Comparison of ENCODE assay signal across 13 cellular contexts in the genomic region with DNA sequence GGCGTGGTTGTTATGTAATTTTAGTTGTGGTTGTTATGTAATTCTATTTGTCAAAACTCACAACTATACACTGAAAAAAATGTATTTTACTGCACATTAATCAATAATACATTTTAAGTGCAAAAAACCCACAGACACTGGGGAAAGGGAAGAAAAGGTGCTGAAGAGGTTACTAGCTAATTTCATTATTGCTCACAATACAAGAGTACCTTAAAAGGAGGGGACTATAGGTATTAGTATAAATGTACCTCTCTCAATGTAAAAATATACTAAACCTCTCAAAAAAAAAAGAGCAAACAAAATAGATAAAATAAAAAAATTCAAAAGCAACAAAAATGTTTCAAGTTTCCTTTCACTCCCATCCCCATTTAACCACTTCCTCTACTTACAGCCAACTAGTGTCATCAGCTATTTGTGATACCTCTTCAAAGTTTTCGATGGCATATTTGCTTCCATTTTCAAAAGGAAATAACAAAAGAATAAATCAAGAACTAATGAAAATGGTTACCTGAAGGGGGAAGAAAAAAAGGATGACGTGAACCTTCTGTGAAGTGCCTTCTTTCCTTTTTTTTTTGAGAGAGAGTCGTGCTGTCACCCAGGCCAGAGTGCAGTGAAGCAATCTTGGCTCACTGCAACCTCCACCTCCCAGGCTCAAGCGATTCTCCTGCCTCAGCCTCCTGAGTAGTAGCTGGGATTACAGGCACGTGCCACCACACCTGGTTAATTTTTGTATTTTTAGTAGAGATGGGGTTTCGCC. TPM values are rescaled to one million over a fixed set of nuclear protein-coding genes. Genes with fewer than 3 reads are reported as not detected.
DNase-seq lines count a peak whose midpoint lies in the region; ATAC-seq, FAIRE-seq and TF ChIP-seq lines count a peak whose summit lies in the region.
"Had no signal": no experiment of that assay in that cellular context is flagged by ENCODE, and none has a peak within 500 bp of the region (broad histone marks: within the 10 kb centered on the region; RNA-seq: fewer than 3 reads in every experiment).

No MANE protein-coding gene starts in this region.

- H3K4me1 ChIP-seq in CD8-positive, alpha-beta T cell (ENCODE audit: insufficient read depth, low read length) = peaks cover 39% of the 10 kb centered on the region
- H3K4me1 ChIP-seq in K562 (replicated peaks in 1 of 2; ENCODE audit: control insufficient read depth in 2 of 2, insufficient read depth in 2 of 2, low read length in 2 of 2) = peaks cover 8 to 28% of the 10 kb centered on the region in 2 experiments
- H3K4me1 ChIP-seq in osteoblast (ENCODE audit: insufficient read depth, low read length) = no peaks in the 10 kb centered on the region
- H3K4me1 ChIP-seq in right cardiac atrium (ENCODE audit: control insufficient read depth, insufficient read depth, low read length) = peaks cover 2% of the 10 kb centered on the region
- no peaks in the 10 kb centered on the region for H3K4me1 ChIP-seq in prostate gland (replicated peaks)

- peak overlapping the region; percentile 88 for H3K27ac Mint-ChIP-seq in CD8-positive, alpha-beta T cell

- H3K4me3 Mint-ChIP-seq in CD8-positive, alpha-beta T cell = peak overlapping the region; percentile 55

- WGBS in K562 (ENCODE audit: insufficient coverage, low coverage, missing lambda C conversion rate) = 21% methylated on average over 7 of the region's 7 CpGs
- 79% methylated on average over 7 of the region's 7 CpGs for WGBS in right cardiac atrium
- 85% methylated on average over 7 of the region's 7 CpGs for WGBS in prostate gland

- ATAC-seq in CD8-positive, alpha-beta T cell = peak; percentile 79
- peak; percentile 13 for ATAC-seq in K562
- no peak for ATAC-seq in GM21576 (IDR thresholded peaks at IDR 0.05; ENCODE audit: unreplicated experiment)
- no peak for ATAC-seq in right cardiac atrium

- TF ChIP-seq POLR2A in NB4 (IDR thresholded peaks at IDR 0.05; ENCODE audit: extremely low read depth, insufficient read length) (no peak), K562 (conservative IDR thresholded peaks at IDR 0.05) (0 out of 2 replicates have a peak, but pooled peaks have one; percentile 38), prostate gland (IDR thresholded peaks at IDR 0.05) (no peak)

- intact Hi-C loops in CD8-positive, alpha-beta T cell (cut with DNase I, micrococcal nuclease) = loop anchor here in 1 of 2 experiments (2.0 kb wide), 1 partner anchor 15 kb away; no protein-coding TSS in a partner anchor
- intact Hi-C loops in K562 (cut with micrococcal nuclease) (no loop called here), right cardiac atrium (cut with DNase I) (no loop called here), prostate gland (cut with DNase I) (no loop called here)

- peaks cover 66% of the 10 kb centered on the region for H3K4me1 Mint-ChIP-seq in CD8-positive, alpha-beta T cell (ENCODE audit: low read depth)

- in situ Hi-C loops in K562 (cut with MboI) = no loop called here

- H3K9me3 Mint-ChIP-seq in CD8-positive, alpha-beta T cell = peaks cover 7% of the 10 kb centered on the region

- H3K36me3 ChIP-seq in CD8-positive, alpha-beta T cell (ENCODE audit: insufficient read depth, low read length) = no peaks in the 10 kb centered on the region
- H3K36me3 ChIP-seq in K562 (ENCODE audit: control insufficient read depth, insufficient read depth, low read length) (peaks cover 33% of the 10 kb centered on the region), osteoblast (ENCODE audit: insufficient read depth, low read length) (peaks cover 3% of the 10 kb centered on the region), prostate gland (no peaks in the 10 kb centered on the region)

- H3K27me3 Mint-ChIP-seq in CD8-positive, alpha-beta T cell (ENCODE audit: low read depth) = no peaks in the 10 kb centered on the region

- no peaks in the 10 kb centered on the region for H3K9me3 ChIP-seq in CD8-positive, alpha-beta T cell (ENCODE audit: low read length)
- H3K9me3 ChIP-seq in K562 (replicated peaks; ENCODE audit: control insufficient read depth, insufficient read depth, low read depth, low read length) (peaks cover 4% of the 10 kb centered on the region; the same call in 1 of the 2 replicates), osteoblast (ENCODE audit: low read depth, low read length) (no peaks in the 10 kb centered on the region), right cardiac atrium (ENCODE audit: control insufficient read depth, low read length) (no peaks in the 10 kb centered on the region), prostate gland (no peaks in the 10 kb centered on the region)

- peak in 1 of 7 experiments; percentile 25 for DNase-seq in CD8-positive, alpha-beta T cell
- no peak for DNase-seq in GM19239 (ENCODE audit: insufficient read length, low spot score)
- peak; percentile 52 for DNase-seq in NB4 (ENCODE audit: low read depth)
- no peak for DNase-seq in K562 (ENCODE audit: extremely low read depth in 1 of 4, low spot score in 3 of 4)
- no peak for DNase-seq in osteoblast (ENCODE audit: insufficient read length, low spot score, missing footprints)
- DNase-seq in right cardiac atrium = no peak
- DNase-seq in prostate gland (ENCODE audit: low spot score) = no peak
- DNase-seq: Caco-2; stimulated activated CD4-positive, alpha-beta T cell treated with anti-CD3 and anti-CD28 coated beads, Interleukin-4, amount 100 ng/mL, for 4 hours had no signal

- H3K4me2 ChIP-seq in K562 (ENCODE audit: insufficient read depth, low read length) (peak overlapping the region; percentile 42), osteoblast (ENCODE audit: insufficient read depth, low read length) (no peak overlapping the region)

- H4K20me1 ChIP-seq in K562 (replicated peaks; ENCODE audit: control insufficient read depth, insufficient read depth, low read length) (no peaks in the 10 kb centered on the region), osteoblast (ENCODE audit: insufficient read depth, low read length) (peaks cover 23% of the 10 kb centered on the region)

- CTCF ChIA-PET in CD8-positive, alpha-beta T cell (lab: Charles Lee) = interaction anchor here (0.6 to 1.9 kb wide), 5 partner anchors 9 to 107 kb away, joined by 3 to 6 read pairs (median 4); partner anchors contain the start of genes NOL7 and SIRT5
- CTCF ChIA-PET in K562 (lab: Yijun Ruan, JAX; ENCODE audit: low intra/inter-chr PET ratio) = no interaction called here

- H2AFZ ChIP-seq in K562 (ENCODE audit: low read depth, low read length) (no peak overlapping the region), osteoblast (ENCODE audit: low read length) (no peak overlapping the region)

- H3K79me2 ChIP-seq in K562 (ENCODE audit: control insufficient read depth, insufficient read depth, low read length) (peaks cover 97% of the 10 kb centered on the region), osteoblast (ENCODE audit: insufficient read depth, low read length) (peaks cover 90% of the 10 kb centered on the region)

- H3K27ac ChIP-seq in CD8-positive, alpha-beta T cell (ENCODE audit: low read depth, low read length) = peak overlapping the region; percentile 26
- peak overlapping the region; percentile 81; the same call in 2 of the 3 replicates for H3K27ac ChIP-seq in K562 (ENCODE audit: extremely low read depth, low read depth, low read length)
- H3K27ac ChIP-seq in osteoblast (ENCODE audit: low read depth, low read length) = no peak overlapping the region
- no peak overlapping the region for H3K27ac ChIP-seq in right cardiac atrium (ENCODE audit: low read length)
- H3K27ac ChIP-seq in prostate gland = no peak overlapping the region

- no peaks in the 10 kb centered on the region for H3K9me1 ChIP-seq in K562 (ENCODE audit: control insufficient read depth, insufficient read depth, low read length)

- peaks cover 11% of the 10 kb centered on the region for H3K36me3 Mint-ChIP-seq in CD8-positive, alpha-beta T cell

- H3K4me3 ChIP-seq in CD8-positive, alpha-beta T cell (ENCODE audit: low read depth, low read length) = no peak overlapping the region
- H3K4me3 ChIP-seq in NB4 (ENCODE audit: low read depth, low read length) (no peak overlapping the region), K562 (no peak overlapping the region), osteoblast (ENCODE audit: insufficient read depth, low read length) (no peak overlapping the region), right cardiac atrium (ENCODE audit: low read length) (no peak overlapping the region), prostate gland (no peak overlapping the region)
- H3K4me3 ChIP-seq: lung had no signal

- POLR2A ChIA-PET in CD8-positive, alpha-beta T cell (lab: Charles Lee) = interaction anchor here (0.7 to 1.4 kb wide), 3 partner anchors 20 to 66 kb away, joined by 3 to 5 read pairs (median 4); partner anchors contain the start of gene NOL7
- POLR2A ChIA-PET in K562 (lab: Yijun Ruan, JAX) = interaction anchor here (0.6 to 1.8 kb wide), 6 partner anchors 9 to 112 kb away, joined by 3 to 9 read pairs (median 4); partner anchors contain the start of gene NOL7

- H3K9ac ChIP-seq in K562 (ENCODE audit: insufficient read depth in 1 of 2, low read depth in 2 of 2, low read length in 2 of 2) = peak overlapping the region in 1 of 2 experiments; percentile 35; a peak in 1 of 4 replicates

- TF ChIP-seq RAD21 in K562 (CRISPR knock-in tag; conservative IDR thresholded peaks at IDR 0.05 in 1 of 2, IDR thresholded peaks at IDR 0.05 in 1 of 2) = no peak

- FAIRE-seq in GM19239 (lab: Jason Lieb, UNC) = peak; percentile 60
- no peak for FAIRE-seq in K562 (lab: Jason Lieb, UNC)
- FAIRE-seq: H54, TTC549 had no signal

- no peak for TF ChIP-seq CTCF in CD8-positive, alpha-beta T cell (IDR thresholded peaks at IDR 0.05)
- TF ChIP-seq CTCF in NB4 (IDR thresholded peaks at IDR 0.05; ENCODE audit: low read depth, low read length) = no peak
- TF ChIP-seq CTCF in K562 (IDR thresholded peaks at IDR 0.05 in 2 of 3, conservative IDR thresholded peaks at IDR 0.05 in 1 of 3; ENCODE audit: insufficient read depth in 2 of 3, low read depth in 1 of 3, low read length in 3 of 3) = no peak
- TF ChIP-seq CTCF in osteoblast (IDR thresholded peaks at IDR 0.05; ENCODE audit: extremely low read depth, low read depth, low read length) = no peak
- no peak for TF ChIP-seq CTCF in prostate gland (IDR thresholded peaks at IDR 0.05)

- no peaks in the 10 kb centered on the region for H3K27me3 ChIP-seq in CD8-positive, alpha-beta T cell (ENCODE audit: insufficient read depth, low read length)
- H3K27me3 ChIP-seq in K562 (ENCODE audit: control insufficient read depth in 2 of 2, insufficient read depth in 2 of 2, low read length in 2 of 2) (no peaks in the 10 kb centered on the region), osteoblast (ENCODE audit: insufficient read depth, low read length) (no peaks in the 10 kb centered on the region), right cardiac atrium (ENCODE audit: control insufficient read depth, insufficient read depth) (no peaks in the 10 kb centered on the region), prostate gland (replicated peaks; ENCODE audit: insufficient read depth) (no peaks in the 10 kb centered on the region)

- BruUV-seq in K562 (replicated peaks; lab: Mats Ljungman, UMichigan) = no TSS peak

- TF ChIP-seq EP300 in K562 (IDR thresholded peaks at IDR 0.05; ENCODE audit: low read length) = no peak

RNA-seq across cellular contexts. Expression of gene RANBP9, which starts 30.2 kb away (rescaled TPM):
- 10 to 100 TPM; 79.1 to 81.9 TPM for total RNA-seq in CD8-positive, alpha-beta T cell
- 23.7 and 84.5 TPM in 2 replicates for total RNA-seq in K562 (2011; cell fraction: chromatin; rRNA removed; ENCODE audit: low replicate concordance)
- 11.0 and 16.3 TPM in 2 replicates for total RNA-seq in K562 (2011; cell fraction: nucleolus; rRNA removed)
- total RNA-seq in K562 (2011; cell fraction: nucleoplasm; rRNA removed) = 31.1 and 32.8 TPM in 2 replicates
- total RNA-seq in K562 (2014; rRNA removed) (34.7 and 36.4 TPM in 2 replicates), K562 (2014; rRNA removed; fragmentation: Illumina TruSeq; extraction: Trizol) (64.8 and 74.0 TPM in 2 replicates), K562 (2015; rRNA removed; fragmentation: Illumina TruSeq; extraction: Trizol) (60.3 and 61.5 TPM in 2 replicates), K562 (2021) (80.4 and 87.0 TPM in 2 replicates), osteoblast (53.9 and 55.1 TPM in 2 replicates), right cardiac atrium (10 to 100 TPM; 31.1 to 35.4 (median 33.0) TPM), prostate gland (10 to 100 TPM; 37.8 to 59.0 TPM)
- polyA plus RNA-seq in K562 (2011; rRNA removed) (54.2 and 83.6 TPM in 2 replicates), K562 (2014; fragmentation: Illumina TruSeq; extraction: Trizol) (124 and 130 TPM in 2 replicates), K562 (2014; fragmentation: Nextera tagmentation; extraction: Ambion mirVana) (10 to 100 TPM; 27.5 to 31.2 TPM), K562 (2014; rRNA removed) (51.2 and 53.5 TPM in 2 replicates), right cardiac atrium (19.0 TPM)
- 30.0 and 36.4 TPM in 2 replicates for polyA plus RNA-seq in K562 (2011; cell fraction: cytosol; rRNA removed)
- 43.2 and 52.8 TPM in 2 replicates for polyA plus RNA-seq in K562 (2011; cell fraction: nucleus; rRNA removed)
- polyA plus RNA-seq in K562 (2012) = 68.7 and 70.4 TPM in 2 replicates
- 126 and 143 TPM in 2 replicates for polyA minus RNA-seq in K562 (2011; rRNA and poly(A)+ RNA removed)
- polyA minus RNA-seq in K562 (2011; cell fraction: cytosol; rRNA and poly(A)+ RNA removed) = 54.5 and 56.1 TPM in 2 replicates
- 19.8 and 32.3 TPM in 2 replicates for polyA minus RNA-seq in K562 (2011; cell fraction: nucleus; rRNA and poly(A)+ RNA removed)

Comparison
In these comparisons a context has a peak if more than half of its experiments do, and no peak if none do; other contexts are left out.
1. ATAC-seq: peak in CD8-positive, alpha-beta T cell (single experiment) and K562 (single experiment); none in GM21576 (single experiment) and right cardiac atrium (0 of 2).
2. H3K27ac ChIP-seq: peak in CD8-positive, alpha-beta T cell (single experiment) and K562 (single experiment); none in osteoblast (single experiment), right cardiac atrium (single experiment) and prostate gland (0 of 2).